ENCODE assay signal across 16 cellular contexts in genomic region chr10:34696423-34696822, GRCh38.
DNase-seq lines count a peak whose midpoint lies in the region; ATAC-seq and TF ChIP-seq lines count a peak whose summit lies in the region.
"Had no signal": no experiment of that assay in that cellular context is flagged by ENCODE, and none has a peak within 500 bp of the region (broad histone marks: within the 10 kb centered on the region; RNA-seq: fewer than 3 reads in every experiment).

No MANE protein-coding gene starts in this region.

- CTCF ChIA-PET in PC-3 (lab: Charles Lee): no interaction called here

- H3K9me2 ChIP-seq in PC-3 (replicated peaks; ENCODE audit: low read length): no peaks in the 10 kb centered on the region

- H2AFZ ChIP-seq in PC-3 (ENCODE audit: low read length): no peak overlapping the region

- H3K9ac ChIP-seq in PC-3 (ENCODE audit: low read length) (no peak overlapping the region), colonic mucosa (ENCODE audit: low read depth in 2 of 2, low read length in 2 of 2) (no peak overlapping the region)

- H3K36me3 ChIP-seq in PC-3 (ENCODE audit: low read depth, low read length) (peaks cover 5% of the 10 kb centered on the region; the same call in 1 of the 2 replicates), gastrocnemius medialis (no peaks in the 10 kb centered on the region), testis (ENCODE audit: low read depth, missing control alignments) (no peaks in the 10 kb centered on the region), colonic mucosa (no peaks in the 10 kb centered on the region)
- H3K36me3 ChIP-seq: cardiac muscle cell, thyroid gland had no signal

- peaks cover 61% of the 10 kb centered on the region for H3K79me2 ChIP-seq in PC-3 (ENCODE audit: low read length)

- H3K4me2 ChIP-seq in PC-3 (ENCODE audit: low read length): peak overlapping the region; percentile 36

- H3K9me3 ChIP-seq in PC-3 (ENCODE audit: low read length) (no peaks in the 10 kb centered on the region), gastrocnemius medialis (no peaks in the 10 kb centered on the region), testis (no peaks in the 10 kb centered on the region), colonic mucosa (no peaks in the 10 kb centered on the region)
- H3K9me3 ChIP-seq: thyroid gland had no signal

- H3K4me1 ChIP-seq in PC-3 (ENCODE audit: insufficient read depth, low read length): peaks cover 57% of the 10 kb centered on the region
- peaks cover 29 to 35% of the 10 kb centered on the region in 2 donors for H3K4me1 ChIP-seq in gastrocnemius medialis
- H3K4me1 ChIP-seq in testis: no peaks in the 10 kb centered on the region
- H3K4me1 ChIP-seq in colonic mucosa: no peaks in the 10 kb centered on the region

- no TSS peak for BruUV-seq in PC-3 (replicated peaks; lab: Mats Ljungman, UMichigan)

- H3F3A ChIP-seq in PC-3 (ENCODE audit: low read length, unreplicated experiment): peaks cover 22% of the 10 kb centered on the region

- H3K27me3 ChIP-seq in PC-3 (ENCODE audit: low read length) (no peaks in the 10 kb centered on the region), gastrocnemius medialis (no peaks in the 10 kb centered on the region), testis (no peaks in the 10 kb centered on the region), colonic mucosa (no peaks in the 10 kb centered on the region)
- H3K27me3 ChIP-seq: cardiac muscle cell, thyroid gland had no signal

- TF ChIP-seq POLR2A in gastrocnemius medialis (IDR thresholded peaks at IDR 0.05): no peak
- TF ChIP-seq POLR2A in testis (IDR thresholded peaks at IDR 0.05): no peak

- DNase-seq in DMS53 (lab: John Stamatoyannopoulos, UW) (peak; percentile 23), DMS53 treated with DMSO at 0.1 percent for 48 hours (lab: John Stamatoyannopoulos, UW; ENCODE audit: unreplicated experiment) (no peak), PC-3 (peak; percentile 99), fibroblast of gingiva (ENCODE audit: low read depth) (peak; percentile 61), gastrocnemius medialis (no peak), testis (no peak), colonic mucosa (no peak)
- DNase-seq in stimulated activated CD4-positive, alpha-beta T cell treated with anti-CD3 and anti-CD28 coated beads, Interleukin-1b, Interleukin-23, amount 100 ng/mL, for 48 hours: no peak
- DNase-seq: activated CD4-positive, alpha-beta T cell treated with anti-CD3 and anti-CD28 coated beads, Interleukin-2, amount 50 U/mL, for 48 hours; GDM1; naive thymus-derived CD4-positive, alpha-beta T cell; NCI-H2171 treated with DMSO at 0.1 percent for 48 hours; stimulated activated CD4-positive, alpha-beta T cell treated with anti-CD3 and anti-CD28 coated beads, Interleukin-2, amount 100 ng/mL, for 48 hours; thyroid gland had no signal

- POLR2A ChIA-PET in PC-3 (lab: Charles Lee; ENCODE audit: unreplicated experiment): no interaction called here

- H3K27ac ChIP-seq in PC-3 (ENCODE audit: low read length) (peak overlapping the region; percentile 0; the same call in 1 of the 2 replicates), gastrocnemius medialis (no peak overlapping the region), testis (no peak overlapping the region), colonic mucosa (no peak overlapping the region)
- H3K27ac ChIP-seq: 22Rv1, cardiac muscle cell, thyroid gland had no signal

- TF ChIP-seq CTCF in PC-3 (conservative IDR thresholded peaks at IDR 0.05; ENCODE audit: low read depth, low read length) (no peak), gastrocnemius medialis (IDR thresholded peaks at IDR 0.05 in 4 of 5, conservative IDR thresholded peaks at IDR 0.05 in 1 of 5) (no peak), testis (IDR thresholded peaks at IDR 0.05) (no peak), colonic mucosa (IDR thresholded peaks at IDR 0.05) (no peak)

- peaks cover 33% of the 10 kb centered on the region for H4K20me1 ChIP-seq in PC-3 (ENCODE audit: low read length)

- intact Hi-C loops in PC-3 (cut with micrococcal nuclease): loop anchor here (1.0 kb wide), 2 partner anchors 17 to 30 kb away; no protein-coding TSS in a partner anchor
- intact Hi-C loops in gastrocnemius medialis (cut with DNase I; ENCODE audit: low total_unique reads): no loop called here
- intact Hi-C loops in testis (cut with DNase I; ENCODE audit: low total_unique reads): no loop called here
- intact Hi-C loops in colonic mucosa (cut with DNase I): no loop called here

- in situ Hi-C loops in gastrocnemius medialis (cut with MboI; ENCODE audit: low sequenced_read_pairs in 4 of 4): no loop called here

- no peak overlapping the region for H3K4me3 ChIP-seq in PC-3 (ENCODE audit: low read length)
- H3K4me3 ChIP-seq in gastrocnemius medialis: no peak overlapping the region
- H3K4me3 ChIP-seq in testis: no peak overlapping the region
- H3K4me3 ChIP-seq in colonic mucosa: no peak overlapping the region
- H3K4me3 ChIP-seq: cardiac muscle cell, thyroid gland had no signal

- 88 to 90% methylated on average over 2 of the region's 2 CpGs for WGBS in testis, 2 donors

- ATAC-seq in PC-3: peak; percentile 74
- peak; percentile 83 to 90 for ATAC-seq in gastrocnemius medialis
- ATAC-seq: naive thymus-derived CD4-positive, alpha-beta T cell had no signal

Comparison
In these comparisons a context has a peak if more than half of its experiments do, and no peak if none do; other contexts are left out.
1. DNase-seq: peak in DMS53 (single experiment), PC-3 (single experiment) and fibroblast of gingiva (single experiment); none in DMS53 treated with DMSO at 0.1 percent for 48 hours (single experiment), gastrocnemius medialis (0 of 2), stimulated activated CD4-positive, alpha-beta T cell treated with anti-CD3 and anti-CD28 coated beads, Interleukin-1b, Interleukin-23, amount 100 ng/mL, for 48 hours (single experiment), testis (single experiment) and colonic mucosa (single experiment).